ENCODE assay signal across 15 cellular contexts in the genomic region with DNA sequence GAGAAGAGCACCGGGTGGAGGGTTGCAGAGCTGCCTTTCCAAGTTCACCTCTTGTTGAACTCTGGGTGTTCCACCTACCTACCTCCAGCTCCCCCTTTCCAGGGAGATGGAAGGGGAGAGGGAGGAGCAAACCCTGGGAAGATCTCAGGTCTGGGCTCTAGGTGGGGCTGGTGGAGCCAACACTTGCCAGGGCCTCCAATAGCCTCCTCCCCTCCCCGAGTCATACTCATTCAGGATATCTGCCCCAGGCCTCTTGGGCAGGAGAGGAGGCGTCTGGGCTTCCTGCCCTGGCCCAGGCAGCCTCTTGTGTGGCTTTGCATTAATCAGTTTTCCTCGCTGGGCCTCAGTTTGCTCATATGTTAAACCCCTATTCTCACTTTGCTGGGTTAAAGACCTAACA. TPM values are rescaled to one million over a fixed set of nuclear protein-coding genes. Genes with fewer than 3 reads are reported as not detected.
DNase-seq lines count a peak whose midpoint lies in the region; ATAC-seq, FAIRE-seq and TF ChIP-seq lines count a peak whose summit lies in the region.
"Had no signal": no experiment of that assay in that cellular context is flagged by ENCODE, and none has a peak within 500 bp of the region (broad histone marks: within the 10 kb centered on the region; RNA-seq: fewer than 3 reads in every experiment).

No MANE protein-coding gene starts in this region.

- peaks cover 7% of the 10 kb centered on the region for H3K4me1 Mint-ChIP-seq in astrocyte (ENCODE audit: low read depth, unreplicated experiment)

- H3K4me2 ChIP-seq in astrocyte (ENCODE audit: low read length), result no peak overlapping the region
- H3K4me2 ChIP-seq: KMS-11 had no signal

- peak overlapping the region; percentile 18 for H3K27ac Mint-ChIP-seq in astrocyte (ENCODE audit: unreplicated experiment)
- H3K27ac Mint-ChIP-seq: activated CD4-positive, alpha-beta T cell treated with anti-CD3 and anti-CD28 coated beads, Interleukin-2, amount 10 ng/mL, durations not matched to agents 7 days and 5 days; activated naive CD8-positive, alpha-beta T cell treated with anti-CD3 and anti-CD28 coated beads, Interleukin-2, amount 10 ng/mL, durations not matched to agents 7 days and 5 days had no signal

- peaks cover 26% of the 10 kb centered on the region for H3K27me3 ChIP-seq in astrocyte (ENCODE audit: insufficient read depth, low read length)
- peaks cover 0 to 51% of the 10 kb centered on the region in 2 donors for H3K27me3 ChIP-seq in left lung
- H3K27me3 ChIP-seq: uterus had no signal

- no peaks in the 10 kb centered on the region for H3K9me3 Mint-ChIP-seq in astrocyte (ENCODE audit: unreplicated experiment)
- H3K9me3 Mint-ChIP-seq: activated CD4-positive, alpha-beta T cell treated with anti-CD3 and anti-CD28 coated beads, Interleukin-2, amount 10 ng/mL, durations not matched to agents 7 days and 5 days; activated naive CD8-positive, alpha-beta T cell treated with anti-CD3 and anti-CD28 coated beads, Interleukin-2, amount 10 ng/mL, durations not matched to agents 7 days and 5 days had no signal

- peaks cover 9% of the 10 kb centered on the region for H4K20me1 ChIP-seq in astrocyte (ENCODE audit: insufficient read depth, low read length)

- no peak overlapping the region for H3K9ac ChIP-seq in astrocyte (ENCODE audit: low read length)
- H3K9ac ChIP-seq: KMS-11 had no signal

- no peak overlapping the region for H3K27ac ChIP-seq in astrocyte (ENCODE audit: low read depth, low read length)
- no peak overlapping the region for H3K27ac ChIP-seq in left lung
- H3K27ac ChIP-seq in coronary artery, result no peak overlapping the region
- H3K27ac ChIP-seq: KMS-11, left ventricle myocardium inferior, prostate gland, uterus had no signal

- H3K4me3 Mint-ChIP-seq in astrocyte (ENCODE audit: unreplicated experiment), result no peak overlapping the region
- H3K4me3 Mint-ChIP-seq: activated CD4-positive, alpha-beta T cell treated with anti-CD3 and anti-CD28 coated beads, Interleukin-2, amount 10 ng/mL, durations not matched to agents 7 days and 5 days; activated naive CD8-positive, alpha-beta T cell treated with anti-CD3 and anti-CD28 coated beads, Interleukin-2, amount 10 ng/mL, durations not matched to agents 7 days and 5 days had no signal

- H3K9me3 ChIP-seq in astrocyte (ENCODE audit: insufficient read depth, low read depth, low read length) (no peaks in the 10 kb centered on the region), left lung (no peaks in the 10 kb centered on the region)
- H3K9me3 ChIP-seq: left ventricle myocardium inferior, prostate gland, uterus had no signal

- DNase-seq in EH (ENCODE audit: low read depth) (peak; percentile 12), HT1080 (ENCODE audit: low read depth) (peak; percentile 33), astrocyte (ENCODE audit: low read depth) (no peak), left lung (no peak), coronary artery (ENCODE audit: low spot score) (no peak)
- no peak for DNase-seq in activated CD8-positive, alpha-beta memory T cell treated with anti-CD3 and anti-CD28 coated beads, Interleukin-2, amount 50 U/mL, for 48 hours
- DNase-seq: activated CD4-positive, alpha-beta T cell treated with anti-CD3 and anti-CD28 coated beads, Interleukin-2, amount 10 ng/mL, durations not matched to agents 7 days and 5 days; activated naive CD8-positive, alpha-beta T cell treated with anti-CD3 and anti-CD28 coated beads, Interleukin-2, amount 10 ng/mL, durations not matched to agents 7 days and 5 days; DND-41; left ventricle myocardium inferior; uterus had no signal

- TF ChIP-seq CTCF in astrocyte (IDR thresholded peaks at IDR 0.05; ENCODE audit: insufficient read depth, low read depth, low read length), result no peak
- TF ChIP-seq CTCF in left lung (IDR thresholded peaks at IDR 0.05), result no peak
- no peak for TF ChIP-seq CTCF in coronary artery (IDR thresholded peaks at IDR 0.05)

- no peak overlapping the region for H3K4me3 ChIP-seq in astrocyte (ENCODE audit: insufficient read depth, low read depth, low read length)
- no peak overlapping the region for H3K4me3 ChIP-seq in left lung
- H3K4me3 ChIP-seq in coronary artery, result no peak overlapping the region
- H3K4me3 ChIP-seq: left ventricle myocardium inferior, prostate gland, uterus had no signal

- H3K27me3 Mint-ChIP-seq in astrocyte (ENCODE audit: low read depth, unreplicated experiment), result peaks cover 27% of the 10 kb centered on the region

- H3K79me2 ChIP-seq in astrocyte (ENCODE audit: insufficient read depth, low read length), result no peaks in the 10 kb centered on the region

- no peak overlapping the region for H2AFZ ChIP-seq in astrocyte (ENCODE audit: low read depth, low read length)

- intact Hi-C loops in left lung (cut with DNase I), result loop anchor here in 1 of 2 donors (10.0 kb wide), 1 partner anchor 141 kb away; no protein-coding TSS in a partner anchor

- peak; percentile 42 for ATAC-seq in left lung
- ATAC-seq in HG02798 (IDR thresholded peaks at IDR 0.05; ENCODE audit: poor library complexity, unreplicated experiment), result no peak
- ATAC-seq in HG03354 (IDR thresholded peaks at IDR 0.05; ENCODE audit: poor library complexity, severe bottlenecking, unreplicated experiment), result no peak

- no peak for FAIRE-seq in astrocyte (lab: Jason Lieb, UNC)

- no peaks in the 10 kb centered on the region for H3K36me3 Mint-ChIP-seq in astrocyte (ENCODE audit: low read depth, unreplicated experiment)

- peaks cover 5% of the 10 kb centered on the region for H3K4me1 ChIP-seq in astrocyte (ENCODE audit: insufficient read depth, low read length)
- peaks cover 0 to 17% of the 10 kb centered on the region in 2 donors for H3K4me1 ChIP-seq in left lung

- H3K36me3 ChIP-seq in astrocyte (ENCODE audit: insufficient read depth, low read length), result no peaks in the 10 kb centered on the region
- no peaks in the 10 kb centered on the region for H3K36me3 ChIP-seq in left lung
- H3K36me3 ChIP-seq: left ventricle myocardium inferior, prostate gland, uterus had no signal

RNA-seq across cellular contexts. Expression of a gene that starts 13.4 kb away (rescaled TPM):
- 0.03 and 0.19 TPM in 2 replicates for total RNA-seq in HT1080 (2014; rRNA removed; shearing (Covaris generic))
- polyA plus RNA-seq in HT1080 (2015; cell fraction: cytosol; rRNA removed), result 0.02 and 0.33 TPM in 2 replicates
- polyA plus RNA-seq in HT1080 (2015; cell fraction: nucleus; rRNA removed), result 0.14 and 0.17 TPM in 2 replicates
- 3.2 and 5.4 TPM in 2 replicates for total RNA-seq in astrocyte
- total RNA-seq in left lung, result 10 to 100 TPM; 20.7 to 44.2 TPM

Comparison
In these comparisons a context has a peak if more than half of its experiments do, and no peak if none do; other contexts are left out.
1. DNase-seq: peak in EH (single experiment) and HT1080 (single experiment); none in astrocyte (single experiment), left lung (0 of 2), coronary artery (single experiment) and activated CD8-positive, alpha-beta memory T cell treated with anti-CD3 and anti-CD28 coated beads, Interleukin-2, amount 50 U/mL, for 48 hours (single experiment).